In the genomic region with DNA sequence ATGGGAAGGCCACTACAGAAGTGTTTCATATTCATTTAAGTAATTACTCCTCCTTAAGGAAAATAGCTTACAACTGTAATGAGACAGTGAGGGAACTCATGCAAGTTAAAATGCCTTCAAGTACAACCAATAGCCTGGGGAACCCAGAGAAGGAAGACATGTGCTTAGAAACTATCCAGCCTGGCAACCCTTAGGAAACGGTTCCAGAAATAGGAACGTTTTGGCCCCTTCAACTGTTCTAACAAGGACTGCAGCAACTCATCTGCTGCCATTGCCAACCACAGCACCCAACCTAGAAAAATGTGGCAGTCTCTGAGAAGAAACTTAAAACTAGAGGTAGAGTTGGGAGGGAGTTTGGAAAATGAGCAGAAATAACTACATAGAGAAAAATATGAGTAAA, we compare ENCODE assay signal across 27 cellular contexts.
DNase-seq lines count a peak whose midpoint lies in the region; ATAC-seq, FAIRE-seq and TF ChIP-seq lines count a peak whose summit lies in the region.
"Had no signal": no experiment of that assay in that cellular context is flagged by ENCODE, and none has a peak within 500 bp of the region (broad histone marks: within the 10 kb centered on the region; RNA-seq: fewer than 3 reads in every experiment).

No MANE protein-coding gene starts in this region.

- intact Hi-C loops in Right ventricle myocardium superior (cut with DNase I) = no loop called here

- no peaks in the 10 kb centered on the region for H3K36me3 Mint-ChIP-seq in neural crest cell (ENCODE audit: low read depth)
- no peaks in the 10 kb centered on the region for H3K36me3 Mint-ChIP-seq in H9 (ENCODE audit: insufficient read depth in 1 of 3, low read depth in 3 of 3)
- H3K36me3 Mint-ChIP-seq: CD14-positive monocyte had no signal

- no peak overlapping the region for H3K4ac ChIP-seq in H9 (ENCODE audit: low read depth, low read length)

- no peak overlapping the region for H4K5ac ChIP-seq in H9 (ENCODE audit: insufficient read length, low read depth, low read length)

- ATAC-seq in Right ventricle myocardium superior (ENCODE audit: poor library complexity) = peak; percentile 31

- H3K27me3 ChIP-seq in right atrium auricular region (no peaks in the 10 kb centered on the region), H9 (ENCODE audit: insufficient read depth, low read length) (no peaks in the 10 kb centered on the region)

- TF ChIP-seq POLR2A in H54 (IDR thresholded peaks at IDR 0.05; ENCODE audit: low read depth, low read length) = no peak

- H2BK20ac ChIP-seq in H9 (ENCODE audit: low read depth, low read length, poor library complexity, severe bottlenecking) = no peak overlapping the region

- no peaks in the 10 kb centered on the region for H3K4me1 ChIP-seq in right atrium auricular region
- no peaks in the 10 kb centered on the region for H3K4me1 ChIP-seq in H9 (ENCODE audit: insufficient read depth, low read length)

- H3K23me2 ChIP-seq in H9 (ENCODE audit: insufficient read length, low read depth, low read length, poor library complexity, severe bottlenecking) = no peaks in the 10 kb centered on the region

- no peak overlapping the region for H4K8ac ChIP-seq in H9 (replicated peaks; ENCODE audit: insufficient read length, low read depth, low read length)

- no peak overlapping the region for H3K4me3 ChIP-seq in right atrium auricular region

- no peak overlapping the region for H2AK5ac ChIP-seq in H9 (ENCODE audit: insufficient read length, low read length)

- no peak overlapping the region for H3K23ac ChIP-seq in H9 (ENCODE audit: insufficient read length, low read depth, low read length)

- no peak overlapping the region for H3T11ph ChIP-seq in H9 (ENCODE audit: low read length)

- no peak overlapping the region for H4K91ac ChIP-seq in H9 (ENCODE audit: insufficient read length, low read depth, low read length)

- H3K4me1 Mint-ChIP-seq in neural crest cell = no peaks in the 10 kb centered on the region
- H3K4me1 Mint-ChIP-seq in H9 = no peaks in the 10 kb centered on the region
- H3K4me1 Mint-ChIP-seq: B cell, CD14-positive monocyte had no signal

- no peaks in the 10 kb centered on the region for H3K9me3 Mint-ChIP-seq in neural crest cell
- H3K9me3 Mint-ChIP-seq in H9 = no peaks in the 10 kb centered on the region

- no peak overlapping the region for H2AFZ ChIP-seq in H9 (ENCODE audit: low read length)

- FAIRE-seq in H54 (lab: Jason Lieb, UNC) = no peak
- FAIRE-seq: GM19239, H1 had no signal

- H2BK15ac ChIP-seq in H9 (ENCODE audit: low read depth, low read length) = no peak overlapping the region

- TF ChIP-seq CTCF in right atrium auricular region (IDR thresholded peaks at IDR 0.05) (no peak), neural crest cell (conservative IDR thresholded peaks at IDR 0.05) (no peak), H9 (conservative IDR thresholded peaks at IDR 0.05) (no peak)

- no peak overlapping the region for H3K4me2 ChIP-seq in H9 (ENCODE audit: insufficient read depth, insufficient read length, low read length)
- H3K4me2 ChIP-seq: SK-N-SH had no signal

- no peak overlapping the region for H3K56ac ChIP-seq in H9 (ENCODE audit: insufficient read length, low read depth, low read length)

- H2BK120ac ChIP-seq in H9 (ENCODE audit: low read depth, low read length, poor library complexity, severe bottlenecking) = no peak overlapping the region

- no peaks in the 10 kb centered on the region for H3K36me3 ChIP-seq in right atrium auricular region

- H3K27ac Mint-ChIP-seq in neural crest cell (ENCODE audit: unreplicated experiment) (peak overlapping the region; percentile 54), H9 (no peak overlapping the region)
- H3K27ac Mint-ChIP-seq: B cell, CD14-positive monocyte had no signal

- no peak for DNase-seq in Right ventricle myocardium superior
- DNase-seq in right atrium auricular region (ENCODE audit: low spot score) = no peak
- DNase-seq in kidney tubule cell (ENCODE audit: low spot score) = peak; percentile 11
- DNase-seq in neural crest cell (ENCODE audit: low read depth, low spot score) = no peak
- DNase-seq in H9 = no peak
- no peak for DNase-seq in NCI-H2107 (lab: John Stamatoyannopoulos, UW)
- DNase-seq in H54 (ENCODE audit: insufficient read length, low spot score) = no peak
- no peak for DNase-seq in NCI-H1417 treated with DMSO at 0.1 percent for 48 hours (lab: John Stamatoyannopoulos, UW)
- DNase-seq: GDM1; KBM-7; MM.1S; NCI-H1048; NCI-H146; NCI-H2029; NCI-H345; NCI-H524; NCI-H774; NK-92 treated with Interleukin-12 subunit alpha and Interleukin-12 subunit beta, amount 100 ng/mL, for 24 hours; SIG-M5; SK-N-SH had no signal

- no peak overlapping the region for H2BK12ac ChIP-seq in H9 (ENCODE audit: insufficient read length, low read depth, low read length)

- H3K79me2 ChIP-seq in H9 (ENCODE audit: insufficient read depth, low read length) = no peaks in the 10 kb centered on the region

- WGBS in H9 (ENCODE audit: extremely low coverage, insufficient read length, low lambda C conversion rate) = no CpG with 5 or more reads among the region's 2 CpGs

- H3K9ac ChIP-seq in H9 (ENCODE audit: extremely low read depth, insufficient read length, low read length) = no peak overlapping the region
- H3K9ac ChIP-seq: SK-N-SH had no signal

- H3K4me3 Mint-ChIP-seq in neural crest cell = no peak overlapping the region
- H3K4me3 Mint-ChIP-seq in H9 = no peak overlapping the region
- H3K4me3 Mint-ChIP-seq: B cell, CD14-positive monocyte had no signal

- H3K27ac ChIP-seq in right atrium auricular region (no peak overlapping the region), H9 (ENCODE audit: insufficient read length, low read depth, low read length) (no peak overlapping the region)
- H3K27ac ChIP-seq: 22Rv1, HL-60, RWPE1 had no signal

- H3K27me3 Mint-ChIP-seq in neural crest cell (ENCODE audit: low read depth) (no peaks in the 10 kb centered on the region), H9 (ENCODE audit: low read depth) (no peaks in the 10 kb centered on the region)

- no peak overlapping the region for H3K14ac ChIP-seq in H9 (ENCODE audit: insufficient read depth, low read length)

- H2BK5ac ChIP-seq in H9 (ENCODE audit: insufficient read length, low read length) = no peak overlapping the region

- no peak overlapping the region for H3K18ac ChIP-seq in H9 (ENCODE audit: insufficient read length, low read depth, low read length)

- H3K9me3 ChIP-seq in right atrium auricular region (no peaks in the 10 kb centered on the region), H9 (ENCODE audit: control insufficient read depth, low read depth, low read length) (no peaks in the 10 kb centered on the region)
- H3K9me3 ChIP-seq: SK-N-SH had no signal

- H4K20me1 ChIP-seq in H9 (ENCODE audit: control insufficient read depth, insufficient read depth, insufficient read length) = no peaks in the 10 kb centered on the region

- no peaks in the 10 kb centered on the region for H3K79me1 ChIP-seq in H9 (ENCODE audit: insufficient read depth, low read depth, low read length, poor library complexity, severe bottlenecking)
